In the genomic region with DNA sequence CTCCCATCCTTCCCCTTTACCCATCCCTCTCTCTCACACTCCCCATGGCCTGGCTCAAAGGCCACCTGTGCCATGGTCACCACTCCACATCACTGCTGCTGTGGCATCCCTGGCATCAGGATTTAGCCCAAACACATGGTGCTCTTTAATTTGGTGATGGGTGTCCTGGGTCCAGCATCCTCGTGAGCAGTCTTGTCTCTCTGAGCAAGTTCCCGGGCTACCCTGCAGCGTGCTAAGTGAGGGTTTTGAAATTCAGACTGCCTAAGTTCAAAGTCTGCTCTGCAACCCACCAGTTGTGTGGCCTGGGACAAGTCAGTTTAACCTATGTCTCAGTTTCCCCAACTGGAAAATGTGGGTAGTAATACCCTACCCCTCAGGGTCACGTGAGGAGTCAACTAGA, we compare ENCODE assay signal across 22 cellular contexts.
"Had no signal": no experiment of that assay in that cellular context is flagged by ENCODE, and none has a peak within 500 bp of the region (broad histone marks: within the 10 kb centered on the region; RNA-seq: fewer than 3 reads in every experiment).

No MANE protein-coding gene starts in this region.

- H3K27ac Mint-ChIP-seq: activated CD4-positive, alpha-beta memory T cell treated with anti-CD3 and anti-CD28 coated beads, Interleukin-2, amount 10 ng/mL, durations not matched to agents 7 days and 5 days; activated CD4-positive, alpha-beta T cell treated with anti-CD3 and anti-CD28 coated beads, Interleukin-2, amount 10 ng/mL, durations not matched to agents 7 days and 5 days; activated naive CD4-positive, alpha-beta T cell treated with anti-CD3 and anti-CD28 coated beads for 36 hours; activated naive CD4-positive, alpha-beta T cell treated with anti-CD3 and anti-CD28 coated beads, Interleukin-2, amount 50 U/mL, for 24 hours; activated naive CD8-positive, alpha-beta T cell treated with anti-CD3 and anti-CD28 coated beads, Interleukin-2, amount 10 ng/mL, durations not matched to agents 7 days and 5 days; activated T-helper 17 cell treated with anti-CD3 and anti-CD28 coated beads, Interleukin-2, amount 50 U/mL, for 72 hours had no signal

- H3K4me1 Mint-ChIP-seq: activated CD4-positive, alpha-beta memory T cell treated with anti-CD3 and anti-CD28 coated beads, Interleukin-2, amount 10 ng/mL, durations not matched to agents 7 days and 5 days; activated CD4-positive, alpha-beta T cell treated with anti-CD3 and anti-CD28 coated beads, Interleukin-2, amount 10 ng/mL, durations not matched to agents 7 days and 5 days; activated naive CD4-positive, alpha-beta T cell treated with anti-CD3 and anti-CD28 coated beads, Interleukin-2, amount 50 U/mL, for 24 hours; activated T-helper 17 cell treated with anti-CD3 and anti-CD28 coated beads, Interleukin-2, amount 50 U/mL, for 72 hours had no signal

- H3K9me3 Mint-ChIP-seq: activated CD4-positive, alpha-beta memory T cell treated with anti-CD3 and anti-CD28 coated beads, Interleukin-2, amount 10 ng/mL, durations not matched to agents 7 days and 5 days; activated CD4-positive, alpha-beta T cell treated with anti-CD3 and anti-CD28 coated beads, Interleukin-2, amount 10 ng/mL, durations not matched to agents 7 days and 5 days; activated naive CD4-positive, alpha-beta T cell treated with anti-CD3 and anti-CD28 coated beads, Interleukin-2, amount 50 U/mL, for 24 hours; activated naive CD8-positive, alpha-beta T cell treated with anti-CD3 and anti-CD28 coated beads, Interleukin-2, amount 10 ng/mL, durations not matched to agents 7 days and 5 days; activated T-helper 17 cell treated with anti-CD3 and anti-CD28 coated beads, Interleukin-2, amount 50 U/mL, for 72 hours had no signal

- H3K4me3 Mint-ChIP-seq: activated CD4-positive, alpha-beta memory T cell treated with anti-CD3 and anti-CD28 coated beads, Interleukin-2, amount 10 ng/mL, durations not matched to agents 7 days and 5 days; activated CD4-positive, alpha-beta T cell treated with anti-CD3 and anti-CD28 coated beads, Interleukin-2, amount 10 ng/mL, durations not matched to agents 7 days and 5 days; activated naive CD4-positive, alpha-beta T cell treated with anti-CD3 and anti-CD28 coated beads for 36 hours; activated naive CD4-positive, alpha-beta T cell treated with anti-CD3 and anti-CD28 coated beads, Interleukin-2, amount 50 U/mL, for 24 hours; activated naive CD8-positive, alpha-beta T cell treated with anti-CD3 and anti-CD28 coated beads, Interleukin-2, amount 10 ng/mL, durations not matched to agents 7 days and 5 days; activated T-cell treated with anti-CD3 and anti-CD28 coated beads, Interleukin-2, amount 50 U/mL, for 4 hours; activated T-helper 17 cell treated with anti-CD3 and anti-CD28 coated beads, Interleukin-2, amount 50 U/mL, for 72 hours had no signal

- H3K36me3 Mint-ChIP-seq: activated naive CD8-positive, alpha-beta T cell treated with anti-CD3 and anti-CD28 coated beads, Interleukin-2, amount 10 ng/mL, durations not matched to agents 7 days and 5 days had no signal

- DNase-seq: activated CD4-positive, alpha-beta memory T cell treated with anti-CD3 and anti-CD28 coated beads, Interleukin-2, amount 10 ng/mL, durations not matched to agents 7 days and 5 days; activated CD4-positive, alpha-beta T cell treated with anti-CD3 and anti-CD28 coated beads for 4 hours; activated CD4-positive, alpha-beta T cell treated with anti-CD3 and anti-CD28 coated beads, Interleukin-2, amount 10 ng/mL, durations not matched to agents 7 days and 5 days; activated CD4-positive, alpha-beta T cell treated with anti-CD3 and anti-CD28 coated beads, Interleukin-2, amount 50 U/mL, for 4 hours; activated CD4-positive, CD25-positive, alpha-beta regulatory T cell; activated CD4-positive, CD25-positive, alpha-beta regulatory T cell treated with anti-CD3 and anti-CD28 coated beads, Interleukin-2, amount 50 U/mL, for 72 hours; activated effector memory CD4-positive, alpha-beta T cell treated with Interleukin-2 at 50 U/mL for 16 hours; activated naive CD4-positive, alpha-beta T cell treated with anti-CD3 and anti-CD28 coated beads for 36 hours; activated naive CD8-positive, alpha-beta T cell treated with anti-CD3 and anti-CD28 coated beads, Interleukin-2, amount 10 ng/mL, durations not matched to agents 7 days and 5 days; activated T-cell treated with anti-CD3 and anti-CD28 coated beads, Interleukin-2, amount 50 U/mL, for 4 hours; amygdala; effector CD8-positive, alpha-beta T cell; esophagus squamous epithelium; foreskin melanocyte; heart right ventricle; T-helper 1 cell; T-helper 2 cell had no signal

- ATAC-seq: activated T-cell treated with anti-CD3 and anti-CD28 coated beads, Interleukin-2, amount 50 U/mL, for 4 hours; activated T-helper 17 cell treated with anti-CD3 and anti-CD28 coated beads, Interleukin-2, amount 50 U/mL, for 72 hours; gastroesophageal sphincter; heart right ventricle had no signal

- H3K27me3 Mint-ChIP-seq: activated CD4-positive, alpha-beta memory T cell treated with anti-CD3 and anti-CD28 coated beads, Interleukin-2, amount 10 ng/mL, durations not matched to agents 7 days and 5 days; activated CD4-positive, alpha-beta T cell treated with anti-CD3 and anti-CD28 coated beads, Interleukin-2, amount 10 ng/mL, durations not matched to agents 7 days and 5 days; activated naive CD4-positive, alpha-beta T cell treated with anti-CD3 and anti-CD28 coated beads, Interleukin-2, amount 50 U/mL, for 24 hours; activated naive CD8-positive, alpha-beta T cell treated with anti-CD3 and anti-CD28 coated beads, Interleukin-2, amount 10 ng/mL, durations not matched to agents 7 days and 5 days; activated T-helper 17 cell treated with anti-CD3 and anti-CD28 coated beads, Interleukin-2, amount 50 U/mL, for 72 hours had no signal

- H3K27ac ChIP-seq: epithelial cell of prostate, esophagus squamous epithelium, gastroesophageal sphincter, heart right ventricle had no signal

- H3K9me3 ChIP-seq: body of pancreas, esophagus squamous epithelium had no signal

- H3K4me3 ChIP-seq: body of pancreas, esophagus squamous epithelium, gastroesophageal sphincter, heart right ventricle had no signal
